1 cellular context compared by ENCODE assay signal in the genomic region with DNA sequence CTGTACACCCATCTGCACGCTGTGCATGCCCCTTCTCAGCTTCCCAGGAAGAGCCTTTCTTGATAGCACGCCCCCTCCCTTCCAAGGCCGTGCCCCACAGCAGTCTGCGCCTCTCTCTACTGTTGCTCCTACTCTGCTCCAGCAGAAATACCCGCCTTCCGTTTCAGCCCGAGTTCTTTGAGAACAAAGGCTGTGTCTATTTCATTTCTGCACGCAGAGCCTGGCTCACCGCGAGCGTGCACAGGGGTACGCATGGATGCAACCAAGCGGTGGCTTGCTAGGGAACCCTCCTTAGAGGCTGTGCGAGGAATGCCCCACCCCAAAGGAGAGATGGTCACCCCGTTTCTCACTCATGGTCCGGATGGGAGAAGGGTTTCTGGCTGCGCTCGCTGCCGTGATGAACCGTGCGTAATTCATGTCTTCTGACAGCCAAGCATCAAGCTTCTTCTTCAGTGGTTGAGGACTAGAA.
A peak's percentile ranks its signal among the peaks of the same experiment; 100 is the strongest.
TF ChIP-seq lines count a peak whose summit lies in the region.

No MANE protein-coding gene starts in this region.

TF ChIP-seq in HepG2, 621 proteins besides CTCF, POLR2A, EP300 and RAD21 (continued from another document and continues in another):
- TF ChIP-seq ZNF318 (CRISPR knock-in tag; IDR thresholded peaks at IDR 0.05) (no peak), ZNF747 (CRISPR knock-in tag; IDR thresholded peaks at IDR 0.05; ENCODE audit: borderline replicate concordance) (no peak), TARDBP (CRISPR knock-in tag; IDR thresholded peaks at IDR 0.05) (no peak), ZNF678 (CRISPR knock-in tag; IDR thresholded peaks at IDR 0.05) (no peak), MBNL3 (CRISPR knock-in tag; conservative IDR thresholded peaks at IDR 0.05) (no peak), NFATC3 (CRISPR knock-in tag; IDR thresholded peaks at IDR 0.05) (0 out of 2 replicates have a peak, but pooled peaks have one; percentile 13), ZMYM4 (CRISPR knock-in tag; IDR thresholded peaks at IDR 0.05) (no peak; the same call in 1 of the 2 replicates), ADNP (CRISPR knock-in tag; IDR thresholded peaks at IDR 0.05) (no peak), SOX13 (IDR thresholded peaks at IDR 0.05) (no peak), SOX13 (CRISPR knock-in tag; conservative IDR thresholded peaks at IDR 0.05 in 1 of 2, IDR thresholded peaks at IDR 0.05 in 1 of 2) (no peak), ZNF782 (CRISPR knock-in tag; IDR thresholded peaks at IDR 0.05; ENCODE audit: borderline replicate concordance) (0 out of 2 replicates have a peak, but pooled peaks have one; percentile 19), ZNF337 (CRISPR knock-in tag; IDR thresholded peaks at IDR 0.05; ENCODE audit: borderline replicate concordance, low read depth) (no peak), ZNF737 (CRISPR knock-in tag; IDR thresholded peaks at IDR 0.05; ENCODE audit: borderline replicate concordance) (no peak), ZNF44 (CRISPR knock-in tag; IDR thresholded peaks at IDR 0.05) (no peak), MXD4 (CRISPR knock-in tag; IDR thresholded peaks at IDR 0.05) (no peak), STAT6 (CRISPR knock-in tag; IDR thresholded peaks at IDR 0.05; ENCODE audit: borderline replicate concordance) (no peak), ZSCAN31 (CRISPR knock-in tag; IDR thresholded peaks at IDR 0.05; ENCODE audit: low read depth) (no peak; the same call in 1 of the 2 replicates), ZNF83 (CRISPR knock-in tag; IDR thresholded peaks at IDR 0.05; ENCODE audit: borderline replicate concordance) (0 out of 2 replicates have a peak, but pooled peaks have one; percentile 37), ZNF567 (CRISPR knock-in tag; IDR thresholded peaks at IDR 0.05; ENCODE audit: borderline replicate concordance) (no peak), THAP9 (CRISPR knock-in tag; IDR thresholded peaks at IDR 0.05; ENCODE audit: borderline replicate concordance) (peak; percentile 17; the same call in 1 of the 2 replicates), PHF20 (CRISPR knock-in tag; IDR thresholded peaks at IDR 0.05) (no peak), ZNF577 (CRISPR knock-in tag; IDR thresholded peaks at IDR 0.05; ENCODE audit: borderline replicate concordance, low read depth) (no peak), ZNF260 (CRISPR knock-in tag; IDR thresholded peaks at IDR 0.05; ENCODE audit: borderline replicate concordance, low read depth) (no peak), ATM (IDR thresholded peaks at IDR 0.05; ENCODE audit: borderline replicate concordance) (no peak), SNRNP70 (IDR thresholded peaks at IDR 0.05; ENCODE audit: low read depth, low read length) (no peak), ZNF570 (CRISPR knock-in tag; IDR thresholded peaks at IDR 0.05; ENCODE audit: borderline replicate concordance) (no peak), ZNF251 (CRISPR knock-in tag; IDR thresholded peaks at IDR 0.05) (0 out of 2 replicates have a peak, but pooled peaks have one; percentile 39), TOE1 (CRISPR knock-in tag; IDR thresholded peaks at IDR 0.05) (no peak), ZSCAN12 (CRISPR knock-in tag; IDR thresholded peaks at IDR 0.05) (no peak), KMT2A (CRISPR knock-in tag; IDR thresholded peaks at IDR 0.05) (no peak), STAT5B (CRISPR knock-in tag; IDR thresholded peaks at IDR 0.05) (no peak), ZNF609 (CRISPR knock-in tag; IDR thresholded peaks at IDR 0.05; ENCODE audit: borderline replicate concordance) (no peak; the same call in 1 of the 2 replicates), ZSCAN20 (CRISPR knock-in tag; IDR thresholded peaks at IDR 0.05; ENCODE audit: borderline replicate concordance) (no peak), SP2 (CRISPR knock-in tag; IDR thresholded peaks at IDR 0.05) (no peak), YEATS4 (CRISPR knock-in tag; IDR thresholded peaks at IDR 0.05; ENCODE audit: borderline replicate concordance) (no peak), ZNF547 (CRISPR knock-in tag; IDR thresholded peaks at IDR 0.05) (0 out of 2 replicates have a peak, but pooled peaks have one; percentile 26), DNMT1 (CRISPR knock-in tag; IDR thresholded peaks at IDR 0.05) (no peak), ZBTB3 (CRISPR knock-in tag; IDR thresholded peaks at IDR 0.05; ENCODE audit: borderline replicate concordance, low read depth) (no peak), ATF7-NPFF (CRISPR knock-in tag; IDR thresholded peaks at IDR 0.05; ENCODE audit: low read depth) (no peak), NFIC (IDR thresholded peaks at IDR 0.05; ENCODE audit: low read length) (no peak)
- TF ChIP-seq, protein P1, sequence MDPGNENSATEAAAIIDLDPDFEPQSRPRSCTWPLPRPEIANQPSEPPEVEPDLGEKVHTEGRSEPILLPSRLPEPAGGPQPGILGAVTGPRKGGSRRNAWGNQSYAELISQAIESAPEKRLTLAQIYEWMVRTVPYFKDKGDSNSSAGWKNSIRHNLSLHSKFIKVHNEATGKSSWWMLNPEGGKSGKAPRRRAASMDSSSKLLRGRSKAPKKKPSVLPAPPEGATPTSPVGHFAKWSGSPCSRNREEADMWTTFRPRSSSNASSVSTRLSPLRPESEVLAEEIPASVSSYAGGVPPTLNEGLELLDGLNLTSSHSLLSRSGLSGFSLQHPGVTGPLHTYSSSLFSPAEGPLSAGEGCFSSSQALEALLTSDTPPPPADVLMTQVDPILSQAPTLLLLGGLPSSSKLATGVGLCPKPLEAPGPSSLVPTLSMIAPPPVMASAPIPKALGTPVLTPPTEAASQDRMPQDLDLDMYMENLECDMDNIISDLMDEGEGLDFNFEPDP (CRISPR knock-in tag; conservative IDR thresholded peaks at IDR 0.05), result no peak
